ENCODE assay signal across 8 cellular contexts in genomic region chr6:33323623-33323948, GRCh38. TPM values are rescaled to one million over a fixed set of nuclear protein-coding genes. Genes with fewer than 3 reads are reported as not detected.
DNase-seq lines count a peak whose midpoint lies in the region; ATAC-seq and TF ChIP-seq lines count a peak whose summit lies in the region.

No MANE protein-coding gene starts in this region.

- intact Hi-C loops in CD8-positive, alpha-beta T cell (cut with DNase I, micrococcal nuclease) = loop anchor here (1.0 kb wide), 10 partner anchors 9 to 123 kb away; partner anchors contain the start of genes KIFC1 (in 2 of the 2), PFDN6 (in 2 of the 2), WDR46 (in 2 of the 2) and RPS18 (in 1 of the 2)
- intact Hi-C loops in testis (cut with DNase I; ENCODE audit: low total_unique reads) (no loop called here), left colon (cut with DNase I, micrococcal nuclease) (no loop called here)

- no peak for ATAC-seq in CD8-positive, alpha-beta T cell
- ATAC-seq in WTC11 (no peak), HG02623 (IDR thresholded peaks at IDR 0.05; ENCODE audit: unreplicated experiment) (no peak), left colon (no peak)

- TF ChIP-seq POLR2A in testis (IDR thresholded peaks at IDR 0.05) = no peak

- peak overlapping the region; percentile 94 for H3K27ac Mint-ChIP-seq in CD8-positive, alpha-beta T cell
- H3K27ac Mint-ChIP-seq in HFFc6 (peak overlapping the region; percentile 97), WTC11 (peak overlapping the region; percentile 94)

- DNase-seq in CD8-positive, alpha-beta T cell = peak in 1 of 7 experiments; percentile 29
- no peak for DNase-seq in HFFc6
- no peak for DNase-seq in WTC11 (ENCODE audit: low spot score)
- no peak for DNase-seq in testis
- no peak for DNase-seq in left colon
- no peak for DNase-seq in kidney glomerular epithelial cell (lab: John Stamatoyannopoulos, UW)

- peaks cover 48% of the 10 kb centered on the region for H3K36me3 Mint-ChIP-seq in CD8-positive, alpha-beta T cell
- peaks cover 39% of the 10 kb centered on the region for H3K36me3 Mint-ChIP-seq in HFFc6 (ENCODE audit: low read depth)
- H3K36me3 Mint-ChIP-seq in WTC11 = peaks cover 19% of the 10 kb centered on the region

- peak overlapping the region; percentile 96 for H3K4me3 Mint-ChIP-seq in CD8-positive, alpha-beta T cell
- H3K4me3 Mint-ChIP-seq in HFFc6 (peak overlapping the region; percentile 92), WTC11 (peak overlapping the region; percentile 91)

- H3K27ac ChIP-seq in CD8-positive, alpha-beta T cell (ENCODE audit: low read depth, low read length) = peak overlapping the region; percentile 83
- peak overlapping the region; percentile 90 to 92 for H3K27ac ChIP-seq in testis

- peaks cover 43% of the 10 kb centered on the region for H3K4me1 ChIP-seq in CD8-positive, alpha-beta T cell (ENCODE audit: insufficient read depth, low read length)
- H3K4me1 ChIP-seq in testis = peaks cover 37% of the 10 kb centered on the region

- H3K4me1 Mint-ChIP-seq in CD8-positive, alpha-beta T cell (ENCODE audit: low read depth) = peaks cover 53% of the 10 kb centered on the region
- H3K4me1 Mint-ChIP-seq in HFFc6 (ENCODE audit: low read depth) = peaks cover 47% of the 10 kb centered on the region
- H3K4me1 Mint-ChIP-seq in WTC11 = peaks cover 49% of the 10 kb centered on the region

- WGBS in testis, 2 donors = 0 to 1% methylated on average over 12 of the region's 12 CpGs

- no peaks in the 10 kb centered on the region for H3K9me3 Mint-ChIP-seq in CD8-positive, alpha-beta T cell
- H3K9me3 Mint-ChIP-seq in HFFc6 = no peaks in the 10 kb centered on the region
- H3K9me3 Mint-ChIP-seq in WTC11 = no peaks in the 10 kb centered on the region

- POLR2A ChIA-PET in CD8-positive, alpha-beta T cell (lab: Charles Lee) = interaction anchor here (0.7 to 0.8 kb wide), 2 partner anchors 36 to 49 kb away, joined by 3 read pairs; no protein-coding TSS in a partner anchor
- POLR2A ChIA-PET in WTC11 (lab: Charles Lee) = interaction anchor here (0.7 to 0.9 kb wide), 2 partner anchors 28 to 41 kb away, joined by 3 read pairs; no protein-coding TSS in a partner anchor

- no peaks in the 10 kb centered on the region for H3K27me3 ChIP-seq in CD8-positive, alpha-beta T cell (ENCODE audit: insufficient read depth, low read length)
- H3K27me3 ChIP-seq in testis = no peaks in the 10 kb centered on the region

- no peaks in the 10 kb centered on the region for H3K27me3 Mint-ChIP-seq in CD8-positive, alpha-beta T cell (ENCODE audit: low read depth)
- H3K27me3 Mint-ChIP-seq in HFFc6 (ENCODE audit: insufficient read depth) (peaks cover 1% of the 10 kb centered on the region), WTC11 (ENCODE audit: low read depth) (no peaks in the 10 kb centered on the region)

- CTCF ChIA-PET in CD8-positive, alpha-beta T cell (lab: Charles Lee) = interaction anchor here (0.6 to 1.1 kb wide), 5 partner anchors 22 to 1440 kb away, joined by 3 to 7 read pairs (median 3); partner anchors contain the start of gene RGL2
- CTCF ChIA-PET in WTC11 (lab: Charles Lee) = interaction anchor here (0.9 kb wide), 1 partner anchor 87 kb away, joined by 3 read pairs; the partner anchor contains the start of gene PHF1

- TF ChIP-seq CTCF in CD8-positive, alpha-beta T cell (IDR thresholded peaks at IDR 0.05) = no peak
- TF ChIP-seq CTCF in HFFc6 (IDR thresholded peaks at IDR 0.05) (no peak), WTC11 (IDR thresholded peaks at IDR 0.05) (no peak), testis (IDR thresholded peaks at IDR 0.05) (no peak)

- H3K36me3 ChIP-seq in CD8-positive, alpha-beta T cell (ENCODE audit: insufficient read depth, low read length) = peaks cover 28% of the 10 kb centered on the region
- H3K36me3 ChIP-seq in testis (ENCODE audit: low read depth, missing control alignments) = no peaks in the 10 kb centered on the region

- no peaks in the 10 kb centered on the region for H3K9me3 ChIP-seq in CD8-positive, alpha-beta T cell (ENCODE audit: low read length)
- H3K9me3 ChIP-seq in iPS-18c (ENCODE audit: control insufficient read depth, insufficient read depth, low read length) (peaks cover 2% of the 10 kb centered on the region), testis (no peaks in the 10 kb centered on the region)

- peak overlapping the region; percentile 93 for H3K4me3 ChIP-seq in CD8-positive, alpha-beta T cell (ENCODE audit: low read depth, low read length)
- H3K4me3 ChIP-seq in iPS-18c (ENCODE audit: insufficient read depth, low read depth, low read length) (peak overlapping the region; percentile 60), testis (peak overlapping the region; percentile 67 to 88)

TF ChIP-seq in WTC11, 78 proteins besides CTCF, POLR2A, EP300 and RAD21 (continues in another document):
- no peak for TF ChIP-seq ZNF263 (CRISPR knock-in tag; IDR thresholded peaks at IDR 0.05; ENCODE audit: low read depth)
- TF ChIP-seq ATF2 (CRISPR knock-in tag; IDR thresholded peaks at IDR 0.05; ENCODE audit: borderline replicate concordance, low read depth) = no peak
- no peak for TF ChIP-seq USF2 (CRISPR knock-in tag; IDR thresholded peaks at IDR 0.05)
- TF ChIP-seq IRF2 (CRISPR knock-in tag; IDR thresholded peaks at IDR 0.05; ENCODE audit: borderline replicate concordance, low read depth) = no peak
- TF ChIP-seq CREM (CRISPR knock-in tag; IDR thresholded peaks at IDR 0.05) = no peak
- TF ChIP-seq NFATC4 (CRISPR knock-in tag; IDR thresholded peaks at IDR 0.05) = no peak
- TF ChIP-seq, protein P1, sequence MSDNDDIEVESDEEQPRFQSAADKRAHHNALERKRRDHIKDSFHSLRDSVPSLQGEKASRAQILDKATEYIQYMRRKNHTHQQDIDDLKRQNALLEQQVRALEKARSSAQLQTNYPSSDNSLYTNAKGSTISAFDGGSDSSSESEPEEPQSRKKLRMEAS (CRISPR knock-in tag; IDR thresholded peaks at IDR 0.05) = no peak
- TF ChIP-seq ZNF396 (CRISPR knock-in tag; IDR thresholded peaks at IDR 0.05; ENCODE audit: borderline replicate concordance) = no peak
- TF ChIP-seq GRHL2 (CRISPR knock-in tag; IDR thresholded peaks at IDR 0.05; ENCODE audit: insufficient replicate concordance, severe bottlenecking) = no peak
- TF ChIP-seq, protein P2, sequence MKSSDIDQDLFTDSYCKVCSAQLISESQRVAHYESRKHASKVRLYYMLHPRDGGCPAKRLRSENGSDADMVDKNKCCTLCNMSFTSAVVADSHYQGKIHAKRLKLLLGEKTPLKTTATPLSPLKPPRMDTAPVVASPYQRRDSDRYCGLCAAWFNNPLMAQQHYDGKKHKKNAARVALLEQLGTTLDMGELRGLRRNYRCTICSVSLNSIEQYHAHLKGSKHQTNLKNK (CRISPR knock-in tag; IDR thresholded peaks at IDR 0.05) = no peak
- no peak for TF ChIP-seq ESRRA (CRISPR knock-in tag; IDR thresholded peaks at IDR 0.05; ENCODE audit: borderline replicate concordance)

RNA-seq across cellular contexts. Expression of gene DAXX, which starts 0.8 kb away (rescaled TPM):
- total RNA-seq in CD8-positive, alpha-beta T cell = 10 to 100 TPM; 13.7 to 14.2 TPM
- 10 to 100 TPM; 44.9 to 53.2 (median 50.4) TPM for total RNA-seq in HFFc6 (2021; fragmentation: NEBNext Ultra II Directional; extraction: Animal tissue kit (Norgen Biotek cat#: 25700))
- total RNA-seq in WTC11 (2021) (61.8 to 67.2 TPM (median 65.1 TPM) in 3 replicates), testis (10 to 100 TPM; 61.8 to 75.3 TPM), left colon (10 to 100 TPM; 33.5 to 35.3 TPM)
- polyA plus RNA-seq in testis (ENCODE audit: insufficient read depth, low read depth, low replicate concordance) = 118 TPM

RNA-seq across cellular contexts. Expression of gene ZBTB22, which starts 6.0 kb away (rescaled TPM):
- 1 to 10 TPM; 8.8 to 9.3 TPM for total RNA-seq in CD8-positive, alpha-beta T cell
- total RNA-seq in HFFc6 (2021; fragmentation: NEBNext Ultra II Directional; extraction: Animal tissue kit (Norgen Biotek cat#: 25700)) = 10 to 100 TPM; 15.2 to 19.9 (median 17.0) TPM
- total RNA-seq in WTC11 (2021) (11.6 to 14.7 TPM (median 13.7 TPM) in 3 replicates), testis (10 to 100 TPM; 13.4 to 17.1 TPM), left colon (10 to 100 TPM; 19.9 to 21.3 TPM)
- 15.2 TPM for polyA plus RNA-seq in testis (ENCODE audit: insufficient read depth, low read depth, low replicate concordance)

RNA-seq across cellular contexts. Expression of gene TAPBP, which starts 9.7 kb away (rescaled TPM):
- 100 to 1,000 TPM; 246 TPM for total RNA-seq in CD8-positive, alpha-beta T cell
- 100 to 1,000 TPM in 5 of 6 experiments, 10 to 100 TPM in 1; 88.7 to 118 (median 104) TPM for total RNA-seq in HFFc6 (2021; fragmentation: NEBNext Ultra II Directional; extraction: Animal tissue kit (Norgen Biotek cat#: 25700))
- 43.5 to 50.2 TPM (median 49.3 TPM) in 3 replicates for total RNA-seq in WTC11 (2021)
- 100 to 1,000 TPM in 1 of 2 donors, 10 to 100 TPM in 1; 76.5 to 128 TPM for total RNA-seq in testis
- 34.6 TPM for polyA plus RNA-seq in testis (ENCODE audit: insufficient read depth, low read depth, low replicate concordance)
- 100 to 1,000 TPM; 229 to 283 TPM for total RNA-seq in left colon

RNA-seq across cellular contexts. Expression of gene RGL2, which starts 24.8 kb away (rescaled TPM):
- 10 to 100 TPM; 28.8 to 29.7 TPM for total RNA-seq in CD8-positive, alpha-beta T cell
- 10 to 100 TPM; 26.7 to 31.6 (median 27.9) TPM for total RNA-seq in HFFc6 (2021; fragmentation: NEBNext Ultra II Directional; extraction: Animal tissue kit (Norgen Biotek cat#: 25700))
- total RNA-seq in WTC11 (2021) = 72.6 to 79.7 TPM (median 77.1 TPM) in 3 replicates
- 10 to 100 TPM; 42.8 to 46.2 TPM for total RNA-seq in testis
- polyA plus RNA-seq in testis (ENCODE audit: insufficient read depth, low read depth, low replicate concordance) = 52.7 TPM
- total RNA-seq in left colon = 10 to 100 TPM; 21.5 to 35.0 TPM

RNA-seq across cellular contexts. Expression of gene PFDN6, which starts 34.2 kb away (rescaled TPM):
- total RNA-seq in CD8-positive, alpha-beta T cell = 10 to 100 TPM in 1 of 2 experiments, 1 to 10 TPM in 1; 9.4 to 11.2 TPM
- total RNA-seq in HFFc6 (2021; fragmentation: NEBNext Ultra II Directional; extraction: Animal tissue kit (Norgen Biotek cat#: 25700)) = 10 to 100 TPM; 52.1 to 73.7 (median 69.7) TPM
- total RNA-seq in WTC11 (2021) (83.3 to 95.7 TPM (median 85.6 TPM) in 3 replicates), testis (10 to 100 TPM; 45.5 to 56.2 TPM), left colon (10 to 100 TPM; 36.8 to 45.7 TPM)
- 123 TPM for polyA plus RNA-seq in testis (ENCODE audit: insufficient read depth, low read depth, low replicate concordance)

Comparison
In these comparisons a context has a peak if more than half of its experiments do, and no peak if none do; other contexts are left out.
1. intact Hi-C loops: an anchor here in CD8-positive, alpha-beta T cell (1.0 kb wide); none called in testis and left colon.